In genomic region chr5:6633469-6634326, GRCh38 we compare ENCODE assay signal across 8 cellular contexts. TPM values are rescaled to one million over a fixed set of nuclear protein-coding genes. Genes with fewer than 3 reads are reported as not detected.
DNase-seq lines count a peak whose midpoint lies in the region; TF ChIP-seq lines count a peak whose summit lies in the region.

No MANE protein-coding gene starts in this region.

- no peaks in the 10 kb centered on the region for H3K9me3 ChIP-seq in neural progenitor cell (ENCODE audit: low read depth)

- no peaks in the 10 kb centered on the region for H3F3A ChIP-seq in neural progenitor cell (ENCODE audit: low read depth)

- H4K20me1 ChIP-seq in KMS-11 (ENCODE audit: insufficient read depth): peaks cover 5% of the 10 kb centered on the region; the same call in 1 of the 2 replicates
- peaks cover 57% of the 10 kb centered on the region for H4K20me1 ChIP-seq in neural progenitor cell (ENCODE audit: low read depth)

- H3K27ac Mint-ChIP-seq in activated naive CD4-positive, alpha-beta T cell treated with anti-CD3 and anti-CD28 coated beads, Interleukin-2, amount 10 ng/mL, durations not matched to agents 7 days and 5 days: peak overlapping the region; percentile 98
- no peak overlapping the region for H3K27ac Mint-ChIP-seq in neural progenitor cell

- no peaks in the 10 kb centered on the region for H3K27me3 Mint-ChIP-seq in activated naive CD4-positive, alpha-beta T cell treated with anti-CD3 and anti-CD28 coated beads, Interleukin-2, amount 10 ng/mL, durations not matched to agents 7 days and 5 days
- peaks cover 5% of the 10 kb centered on the region for H3K27me3 Mint-ChIP-seq in neural progenitor cell (ENCODE audit: insufficient read depth, low read depth)

- no peaks in the 10 kb centered on the region for H3K27me3 ChIP-seq in H7 (ENCODE audit: control insufficient read depth, insufficient read depth, low read length)
- H3K27me3 ChIP-seq in KMS-11 (ENCODE audit: insufficient read depth, low read depth): no peaks in the 10 kb centered on the region
- H3K27me3 ChIP-seq in neural progenitor cell: no peaks in the 10 kb centered on the region

- peak overlapping the region; percentile 91 for H3K4me3 Mint-ChIP-seq in activated naive CD4-positive, alpha-beta T cell treated with anti-CD3 and anti-CD28 coated beads, Interleukin-2, amount 10 ng/mL, durations not matched to agents 7 days and 5 days
- H3K4me3 Mint-ChIP-seq in neural progenitor cell: peak overlapping the region; percentile 92

- CTCF ChIA-PET in activated naive CD4-positive, alpha-beta T cell treated with anti-CD3 and anti-CD28 coated beads, Interleukin-2, amount 10 ng/mL, durations not matched to agents 7 days and 5 days (lab: Charles Lee): no interaction called here

- H3K9ac ChIP-seq in KMS-11 (peak overlapping the region; percentile 95), neural progenitor cell (peak overlapping the region; percentile 1)

- peak overlapping the region; percentile 89 for H2AFZ ChIP-seq in KMS-11 (ENCODE audit: low read depth)
- peak overlapping the region; percentile 75 for H2AFZ ChIP-seq in neural progenitor cell (replicated peaks)

- H3K27ac ChIP-seq in KMS-11 (peak overlapping the region; percentile 93), neural progenitor cell (no peak overlapping the region)

- H3K9me3 Mint-ChIP-seq in activated naive CD4-positive, alpha-beta T cell treated with anti-CD3 and anti-CD28 coated beads, Interleukin-2, amount 10 ng/mL, durations not matched to agents 7 days and 5 days: no peaks in the 10 kb centered on the region
- no peaks in the 10 kb centered on the region for H3K9me3 Mint-ChIP-seq in neural progenitor cell

- DNase-seq in activated naive CD4-positive, alpha-beta T cell treated with anti-CD3 and anti-CD28 coated beads, Interleukin-2, amount 10 ng/mL, durations not matched to agents 7 days and 5 days: no peak
- no peak for DNase-seq in activated naive CD4-positive, alpha-beta T cell (lab: John Stamatoyannopoulos, UW)
- DNase-seq in H7: peak; percentile 75
- peak; percentile 19 for DNase-seq in activated CD4-positive, alpha-beta T cell treated with anti-CD3 and anti-CD28 coated beads, Interleukin-2, amount 50 U/mL, for 1 hour
- peak; percentile 32 for DNase-seq in foreskin melanocyte
- DNase-seq in neural progenitor cell (ENCODE audit: low spot score): peak; percentile 79
- no peak for DNase-seq in COLO829 (ENCODE audit: low spot score)

- H3K4me1 Mint-ChIP-seq in activated naive CD4-positive, alpha-beta T cell treated with anti-CD3 and anti-CD28 coated beads, Interleukin-2, amount 10 ng/mL, durations not matched to agents 7 days and 5 days: peaks cover 69% of the 10 kb centered on the region
- H3K4me1 Mint-ChIP-seq in neural progenitor cell: peaks cover 36% of the 10 kb centered on the region

- H3K4me3 ChIP-seq in H7 (ENCODE audit: insufficient read depth, low read depth, low read length) (peak overlapping the region; percentile 79), KMS-11 (IDR thresholded peaks at IDR 0.05; ENCODE audit: insufficient read depth, low read depth, low read length) (no peak overlapping the region), neural progenitor cell (peak overlapping the region; percentile 71)

- peaks cover 12% of the 10 kb centered on the region for H3K36me3 ChIP-seq in H7 (replicated peaks; ENCODE audit: control insufficient read depth, insufficient read depth, low read length)
- peaks cover 14% of the 10 kb centered on the region; the same call in 1 of the 2 replicates for H3K36me3 ChIP-seq in KMS-11 (ENCODE audit: insufficient read depth)
- H3K36me3 ChIP-seq in neural progenitor cell: no peaks in the 10 kb centered on the region

- H3K4me2 ChIP-seq in KMS-11 (peak overlapping the region; percentile 66), neural progenitor cell (peak overlapping the region; percentile 97)

- H3K4me1 ChIP-seq in KMS-11 (ENCODE audit: low read depth, poor library complexity, severe bottlenecking): peaks cover 32% of the 10 kb centered on the region
- peaks cover 10% of the 10 kb centered on the region for H3K4me1 ChIP-seq in neural progenitor cell

- TF ChIP-seq CTCF in KMS-11 (conservative IDR thresholded peaks at IDR 0.05; ENCODE audit: low read depth, low read length): no peak
- TF ChIP-seq CTCF in neural progenitor cell (IDR thresholded peaks at IDR 0.05): no peak

- H3K79me2 ChIP-seq in KMS-11 (ENCODE audit: insufficient read depth, low read depth): peaks cover 61% of the 10 kb centered on the region
- H3K79me2 ChIP-seq in neural progenitor cell (ENCODE audit: low read depth): peaks cover 79% of the 10 kb centered on the region

- H3K36me3 Mint-ChIP-seq in activated naive CD4-positive, alpha-beta T cell treated with anti-CD3 and anti-CD28 coated beads, Interleukin-2, amount 10 ng/mL, durations not matched to agents 7 days and 5 days: peaks cover 32% of the 10 kb centered on the region
- H3K36me3 Mint-ChIP-seq in neural progenitor cell: peaks cover 12% of the 10 kb centered on the region

RNA-seq across cellular contexts. Expression of gene SRD5A1, which starts 0.5 kb away (rescaled TPM):
- total RNA-seq in H7 (2014; rRNA removed; shearing (Covaris generic)): 17.1 and 27.7 TPM in 2 replicates
- total RNA-seq in neural progenitor cell (ENCODE audit: low replicate concordance): 16.2 and 33.5 TPM in 2 replicates

RNA-seq across cellular contexts. Expression of gene NSUN2, which starts 0.9 kb away (rescaled TPM):
- total RNA-seq in H7 (2014; rRNA removed; shearing (Covaris generic)): 71.1 and 73.1 TPM in 2 replicates
- 54.0 and 65.4 TPM in 2 replicates for total RNA-seq in neural progenitor cell (ENCODE audit: low replicate concordance)

Comparison
In these comparisons a context has a peak if more than half of its experiments do, and no peak if none do; other contexts are left out.
1. DNase-seq: peak in H7 (single experiment), activated CD4-positive, alpha-beta T cell treated with anti-CD3 and anti-CD28 coated beads, Interleukin-2, amount 50 U/mL, for 1 hour (single experiment), foreskin melanocyte (single experiment) and neural progenitor cell (single experiment); none in activated naive CD4-positive, alpha-beta T cell treated with anti-CD3 and anti-CD28 coated beads, Interleukin-2, amount 10 ng/mL, durations not matched to agents 7 days and 5 days (single experiment), activated naive CD4-positive, alpha-beta T cell (0 of 4) and COLO829 (single experiment).